ENCODE assay signal across 28 cellular contexts in the genomic region with DNA sequence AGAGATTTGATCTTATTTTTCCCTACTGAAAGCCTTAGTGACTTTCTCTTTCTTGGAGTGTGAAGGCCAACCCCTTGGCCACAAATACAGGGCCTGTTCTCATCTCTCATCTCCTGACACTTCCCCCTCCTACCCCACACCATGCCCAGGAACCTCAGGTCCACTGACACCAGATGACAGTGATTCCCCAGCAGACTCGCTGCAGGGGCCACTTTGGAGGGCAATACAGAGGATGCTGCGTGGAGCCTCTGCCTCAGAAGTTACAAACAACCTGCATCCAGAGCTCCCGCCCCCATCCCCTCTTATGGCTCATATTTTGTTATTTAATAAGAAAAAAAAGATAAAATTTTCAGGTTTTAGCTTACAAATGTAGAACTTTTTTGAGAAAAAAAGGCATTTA.
"Had no signal": no experiment of that assay in that cellular context is flagged by ENCODE, and none has a peak within 500 bp of the region (broad histone marks: within the 10 kb centered on the region; RNA-seq: fewer than 3 reads in every experiment).

No MANE protein-coding gene starts in this region.

- H3K4me3 ChIP-seq: body of pancreas, esophagus squamous epithelium, gastroesophageal sphincter had no signal

- DNase-seq: activated CD4-positive, alpha-beta memory T cell treated with anti-CD3 and anti-CD28 coated beads for 36 hours; activated CD4-positive, alpha-beta T cell treated with anti-CD3 and anti-CD28 coated beads for 36 hours; activated CD4-positive, alpha-beta T cell treated with anti-CD3 and anti-CD28 coated beads, Interleukin-2, amount 10 ng/mL, durations not matched to agents 24 days and 14 days; activated CD4-positive, CD25-positive, alpha-beta regulatory T cell; activated CD4-positive, CD25-positive, alpha-beta regulatory T cell treated with anti-CD3 and anti-CD28 coated beads, Interleukin-2, amount 50 U/mL, for 72 hours; activated CD8-positive, alpha-beta T cell treated with anti-CD3 and anti-CD28 coated beads, Interleukin-2, amount 10 ng/mL, durations not matched to agents 7 days and 5 days; activated effector memory CD4-positive, alpha-beta T cell treated with Interleukin-2 at 50 U/mL for 16 hours; activated gamma-delta T cell treated with Interleukin-2 at 50 U/mL for 16 hours; activated naive CD4-positive, alpha-beta T cell treated with anti-CD3 and anti-CD28 coated beads, Interleukin-2, amount 50 U/mL, for 16 hours; activated naive CD4-positive, alpha-beta T cell treated with Interleukin-2 at 50 U/mL for 16 hours; activated T-cell treated with anti-CD3 and anti-CD28 coated beads, Interleukin-2, amount 50 U/mL, for 4 hours; amniotic stem cell; aorta; body of pancreas; caudate nucleus; cortex of kidney; dermis blood vessel endothelial cell; effector CD8-positive, alpha-beta T cell; esophagus squamous epithelium; foreskin melanocyte; T-helper 1 cell; T-helper 17 cell; T1000 had no signal

- H3K27ac ChIP-seq: body of pancreas, epithelial cell of prostate, esophagus squamous epithelium, gastroesophageal sphincter had no signal

- ATAC-seq: activated CD4-positive, alpha-beta T cell treated with anti-CD3 and anti-CD28 coated beads for 36 hours; activated CD8-positive, alpha-beta T cell treated with anti-CD3 and anti-CD28 coated beads, Interleukin-2, amount 10 ng/mL, durations not matched to agents 7 days and 5 days; activated T-cell treated with anti-CD3 and anti-CD28 coated beads, Interleukin-2, amount 50 U/mL, for 4 hours; activated T-helper 17 cell treated with anti-CD3 and anti-CD28 coated beads, Interleukin-2, amount 50 U/mL, for 72 hours; body of pancreas; gastroesophageal sphincter; T-helper 17 cell had no signal

- H3K4me3 Mint-ChIP-seq: activated CD4-positive, alpha-beta memory T cell treated with anti-CD3 and anti-CD28 coated beads for 36 hours; activated CD4-positive, alpha-beta T cell treated with anti-CD3 and anti-CD28 coated beads for 36 hours; activated CD4-positive, alpha-beta T cell treated with anti-CD3 and anti-CD28 coated beads, Interleukin-2, amount 10 ng/mL, durations not matched to agents 24 days and 14 days; activated CD8-positive, alpha-beta T cell treated with anti-CD3 and anti-CD28 coated beads, Interleukin-2, amount 10 ng/mL, durations not matched to agents 7 days and 5 days; activated naive CD8-positive, alpha-beta T cell; activated T-cell treated with anti-CD3 and anti-CD28 coated beads, Interleukin-2, amount 50 U/mL, for 4 hours; activated T-helper 17 cell treated with anti-CD3 and anti-CD28 coated beads, Interleukin-2, amount 50 U/mL, for 72 hours; T-helper 17 cell; T-helper 2 cell treated with Interferon-gamma antibody and Interleukin-4, amounts not matched to agents 5 μg/mL and 100 μg/mL, for 36 hours had no signal

- H3K4me1 ChIP-seq: body of pancreas, gastroesophageal sphincter had no signal

- H3K4me1 Mint-ChIP-seq: activated CD4-positive, alpha-beta T cell treated with anti-CD3 and anti-CD28 coated beads for 36 hours; activated CD4-positive, alpha-beta T cell treated with anti-CD3 and anti-CD28 coated beads, Interleukin-2, amount 10 ng/mL, durations not matched to agents 24 days and 14 days; activated T-helper 17 cell treated with anti-CD3 and anti-CD28 coated beads, Interleukin-2, amount 50 U/mL, for 72 hours; T-helper 17 cell had no signal

- H3K9me3 Mint-ChIP-seq: activated CD4-positive, alpha-beta memory T cell treated with anti-CD3 and anti-CD28 coated beads for 36 hours; activated CD4-positive, alpha-beta T cell treated with anti-CD3 and anti-CD28 coated beads, Interleukin-2, amount 10 ng/mL, durations not matched to agents 24 days and 14 days; activated T-cell treated with anti-CD3 and anti-CD28 coated beads, Interleukin-2, amount 50 U/mL, for 4 hours; activated T-helper 17 cell treated with anti-CD3 and anti-CD28 coated beads, Interleukin-2, amount 50 U/mL, for 72 hours; T-helper 2 cell treated with Interferon-gamma antibody and Interleukin-4, amounts not matched to agents 5 μg/mL and 100 μg/mL, for 36 hours had no signal

- H3K27me3 Mint-ChIP-seq: activated CD4-positive, alpha-beta T cell treated with anti-CD3 and anti-CD28 coated beads for 36 hours had no signal

- H3K36me3 Mint-ChIP-seq: activated CD4-positive, alpha-beta memory T cell treated with anti-CD3 and anti-CD28 coated beads for 36 hours; activated naive CD8-positive, alpha-beta T cell had no signal

- H3K27ac Mint-ChIP-seq: activated CD4-positive, alpha-beta memory T cell treated with anti-CD3 and anti-CD28 coated beads for 36 hours; activated CD4-positive, alpha-beta T cell treated with anti-CD3 and anti-CD28 coated beads for 36 hours; activated CD4-positive, alpha-beta T cell treated with anti-CD3 and anti-CD28 coated beads, Interleukin-2, amount 10 ng/mL, durations not matched to agents 24 days and 14 days; activated CD8-positive, alpha-beta T cell treated with anti-CD3 and anti-CD28 coated beads, Interleukin-2, amount 10 ng/mL, durations not matched to agents 7 days and 5 days; activated naive CD8-positive, alpha-beta T cell; activated T-helper 17 cell treated with anti-CD3 and anti-CD28 coated beads, Interleukin-2, amount 50 U/mL, for 72 hours; T-helper 17 cell; T-helper 2 cell treated with Interferon-gamma antibody and Interleukin-4, amounts not matched to agents 5 μg/mL and 100 μg/mL, for 36 hours had no signal

- H3K36me3 ChIP-seq: esophagus squamous epithelium, gastroesophageal sphincter had no signal

- H3K9me3 ChIP-seq: body of pancreas, esophagus squamous epithelium, gastroesophageal sphincter had no signal
